Comparison of ENCODE assay signal across 1 cellular context in genomic region chr16:4071686-4072561, GRCh38.
TF ChIP-seq lines count a peak whose summit lies in the region.

No MANE protein-coding gene starts in this region.

TF ChIP-seq in GM23338, 12 proteins besides CTCF, POLR2A, EP300 and RAD21 (continued from another document):
- TF ChIP-seq ZNF462 (CRISPR knock-in tag; IDR thresholded peaks at IDR 0.05) (no peak), NANOG (IDR thresholded peaks at IDR 0.05; ENCODE audit: borderline replicate concordance) (no peak), ZNF331 (CRISPR knock-in tag; IDR thresholded peaks at IDR 0.05; ENCODE audit: low read depth) (no peak), ZNF114 (CRISPR knock-in tag; IDR thresholded peaks at IDR 0.05) (no peak), STAT1 (IDR thresholded peaks at IDR 0.05; ENCODE audit: unreplicated experiment) (no peak), JUNB (IDR thresholded peaks at IDR 0.05; ENCODE audit: unreplicated experiment) (no peak), ETS1 (IDR thresholded peaks at IDR 0.05) (no peak), REST (IDR thresholded peaks at IDR 0.05; ENCODE audit: unreplicated experiment) (no peak), EZH2 (IDR thresholded peaks at IDR 0.05; ENCODE audit: low read depth, unreplicated experiment) (no peak), CREB1 (CRISPR knock-in tag; IDR thresholded peaks at IDR 0.05; ENCODE audit: low read depth) (no peak)
